ENCODE assay signal across 37 cellular contexts in genomic region chr19:44990459-44990858, GRCh38. TPM values are rescaled to one million over a fixed set of nuclear protein-coding genes. Genes with fewer than 3 reads are reported as not detected.
"Had no signal": no experiment of that assay in that cellular context is flagged by ENCODE, and none has a peak within 500 bp of the region (broad histone marks: within the 10 kb centered on the region; RNA-seq: fewer than 3 reads in every experiment).

No MANE protein-coding gene starts in this region.

- H3K4me2 ChIP-seq: PC-9 had no signal

- ATAC-seq: activated CD8-positive, alpha-beta memory T cell treated with anti-CD3 and anti-CD28 coated beads, Interleukin-2, amount 10 ng/mL, durations not matched to agents 7 days and 5 days; Right ventricle myocardium inferior; SK-N-SH treated with all-trans-retinoic acid at 6 μM for 48 hours had no signal

- H3K27ac ChIP-seq: ascending aorta, cardiac muscle cell, PC-9, WERI-Rb-1 had no signal

- H3K9me3 ChIP-seq: ascending aorta had no signal

- H3K27me3 ChIP-seq: ascending aorta, cardiac muscle cell had no signal

- H3K4me1 ChIP-seq: ascending aorta had no signal

- FAIRE-seq: RCC 7860 had no signal

- DNase-seq: activated CD4-positive, alpha-beta memory T cell treated with anti-CD3 and anti-CD28 coated beads, Interleukin-2, amount 10 ng/mL, durations not matched to agents 7 days and 5 days; activated CD4-positive, alpha-beta T cell treated with anti-CD3 and anti-CD28 coated beads for 1 hour; activated CD4-positive, alpha-beta T cell treated with anti-CD3 and anti-CD28 coated beads for 48 hours; activated CD4-positive, CD25-positive, alpha-beta regulatory T cell; activated CD8-positive, alpha-beta memory T cell treated with anti-CD3 and anti-CD28 coated beads for 24 hours; activated CD8-positive, alpha-beta memory T cell treated with anti-CD3 and anti-CD28 coated beads, Interleukin-2, amount 10 ng/mL, durations not matched to agents 7 days and 5 days; activated CD8-positive, alpha-beta memory T cell treated with anti-CD3 and anti-CD28 coated beads, Interleukin-2, amount 50 U/mL, for 48 hours; activated gamma-delta T cell; activated naive CD4-positive, alpha-beta T cell treated with Interleukin-2 at 50 U/mL for 16 hours; activated naive CD8-positive, alpha-beta T cell treated with anti-CD3 and anti-CD28 coated beads, Interleukin-2, amount 10 ng/mL, durations not matched to agents 7 days and 5 days; amygdala; Kasumi-1; KG1; MM.1S; MV-4-11; NCI-H1092; NCI-H1436 treated with DMSO at 0.1 percent for 48 hours; NCI-H1694 treated with DMSO at 0.1 percent for 48 hours; NCI-H2029; NCI-H345; NCI-H524 treated with DMSO at 0.1 percent for 48 hours; PC-9; SIG-M5; SW 1271; T-helper 1 cell; T-helper 2 cell; T1000; WERI-Rb-1 had no signal

- H3K4me3 ChIP-seq: ascending aorta, cardiac muscle cell, PC-9 had no signal

- H2AFZ ChIP-seq: PC-9 had no signal

RNA-seq across cellular contexts. Expression of gene APOC2, which starts 44.6 kb away (rescaled TPM):
- total RNA-seq: activated CD4-positive, alpha-beta memory T cell treated with anti-CD3 and anti-CD28 coated beads, Interleukin-2, amount 10 ng/mL, durations not matched to agents 7 days and 5 days; activated CD8-positive, alpha-beta memory T cell treated with anti-CD3 and anti-CD28 coated beads, Interleukin-2, amount 10 ng/mL, durations not matched to agents 7 days and 5 days; activated naive CD8-positive, alpha-beta T cell treated with anti-CD3 and anti-CD28 coated beads, Interleukin-2, amount 10 ng/mL, durations not matched to agents 7 days and 5 days; activated T-helper 2 cell treated with anti-CD3 and anti-CD28 coated beads, Interferon-gamma antibody, Interleukin-2, Interleukin-4, amounts not matched to agents 10 μg/mL and 5 μg/mL and 100 μg/mL, durations not matched to agents 14 hours and 24 hours and 36 hours; ascending aorta; cardiac muscle cell; NCI-H460; PC-9; Right ventricle myocardium inferior had no signal

RNA-seq across cellular contexts. Expression of gene APOC4, which starts 48.4 kb away (rescaled TPM):
- total RNA-seq: activated CD4-positive, alpha-beta memory T cell treated with anti-CD3 and anti-CD28 coated beads, Interleukin-2, amount 10 ng/mL, durations not matched to agents 7 days and 5 days; activated CD8-positive, alpha-beta memory T cell treated with anti-CD3 and anti-CD28 coated beads, Interleukin-2, amount 10 ng/mL, durations not matched to agents 7 days and 5 days; activated naive CD8-positive, alpha-beta T cell treated with anti-CD3 and anti-CD28 coated beads, Interleukin-2, amount 10 ng/mL, durations not matched to agents 7 days and 5 days; activated T-helper 2 cell treated with anti-CD3 and anti-CD28 coated beads, Interferon-gamma antibody, Interleukin-2, Interleukin-4, amounts not matched to agents 10 μg/mL and 5 μg/mL and 100 μg/mL, durations not matched to agents 14 hours and 24 hours and 36 hours; ascending aorta; cardiac muscle cell; NCI-H460; PC-9; Right ventricle myocardium inferior; SK-MEL-5 had no signal
- polyA plus RNA-seq: adipose tissue, cardiac muscle cell had no signal
